Comparison of ENCODE assay signal across 8 cellular contexts in the genomic region with DNA sequence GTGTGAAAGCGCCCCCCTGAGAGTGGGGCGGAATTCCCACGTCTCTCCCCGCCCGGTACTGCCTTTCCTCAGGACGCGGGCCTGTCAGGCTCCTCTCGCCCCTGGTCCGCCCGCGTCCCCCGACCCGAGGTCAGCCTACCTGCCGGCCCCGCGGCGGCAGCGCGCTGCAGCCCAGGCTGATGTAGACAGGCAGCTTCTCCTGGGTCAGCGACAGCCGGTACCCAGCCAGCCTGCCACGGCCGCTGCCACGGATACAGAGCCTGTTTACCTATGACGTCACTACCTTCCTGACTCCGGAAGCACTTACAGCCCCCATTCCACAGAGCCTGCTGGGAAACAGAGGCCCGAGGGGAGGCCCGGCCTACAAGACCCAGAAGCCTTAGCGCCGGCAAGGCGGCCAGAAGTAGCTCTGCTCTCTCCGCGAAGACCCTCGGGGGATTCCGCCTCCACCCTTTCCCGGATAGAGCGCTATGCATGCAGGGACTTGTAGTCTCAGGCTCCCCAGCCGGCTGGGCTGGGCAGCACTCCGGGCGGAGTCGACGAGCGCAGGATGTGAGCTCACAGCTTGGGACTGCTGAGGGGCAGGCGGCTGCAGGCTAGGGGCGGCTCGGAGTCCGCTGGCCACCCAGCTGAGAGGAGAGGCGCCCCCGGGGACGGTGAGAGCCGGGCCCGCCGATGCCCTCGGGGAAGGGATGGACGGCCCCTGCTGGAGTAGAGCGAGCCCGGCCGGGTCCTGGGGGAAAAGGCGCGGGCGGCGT. TPM values are rescaled to one million over a fixed set of nuclear protein-coding genes. Genes with fewer than 3 reads are reported as not detected.
DNase-seq lines count a peak whose midpoint lies in the region; ATAC-seq and TF ChIP-seq lines count a peak whose summit lies in the region.

A gene with protein sequence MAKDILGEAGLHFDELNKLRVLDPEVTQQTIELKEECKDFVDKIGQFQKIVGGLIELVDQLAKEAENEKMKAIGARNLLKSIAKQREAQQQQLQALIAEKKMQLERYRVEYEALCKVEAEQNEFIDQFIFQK (minus strand): TSS at position 272 of the 758 bp plus-strand sequence. CDS start 3,487 bp downstream, outside the sequence.
Gene TNFAIP1 (plus strand): TSS at position 561 of the 758 bp plus-strand sequence. CDS start 3,761 bp downstream, outside the sequence.

- intact Hi-C loops in CD14-positive monocyte (cut with micrococcal nuclease) (loop anchor here (1.0 to 10.0 kb wide), 5 partner anchors 15 to 617 kb away; partner anchors contain the start of genes POLDIP2 (in 2 of the 2), ALDOC (in 1 of the 2), NLK (in 1 of the 2) and PHF12 (in 1 of the 2)), left lung (cut with DNase I) (no loop called here)

- H3K27ac Mint-ChIP-seq in CD14-positive monocyte: peak within 1 kb of the TSS; percentile 92 to 98 (median 96)

- TF ChIP-seq CTCF in CD14-positive monocyte (IDR thresholded peaks at IDR 0.05) (no peak), left lung (IDR thresholded peaks at IDR 0.05) (no peak)

- peak within 1 kb of the TSS; percentile 97 for H3K27ac ChIP-seq in left lung

- peaks cover 24 to 63% of the 10 kb centered on the region in 2 donors for H3K4me1 ChIP-seq in left lung

- no peaks in the 10 kb centered on the region for H3K27me3 ChIP-seq in left lung

- H3K4me3 Mint-ChIP-seq in CD14-positive monocyte: peak within 1 kb of the TSS; percentile 93 to 96

- peak within 1 kb of the TSS; percentile 89 to 97 for H3K4me3 ChIP-seq in left lung

- DNase-seq in CD14-positive monocyte (ENCODE audit: low spot score) (peak; percentile 99), NCI-H82 (lab: John Stamatoyannopoulos, UW) (peak; percentile 100), dermis blood vessel endothelial cell (peak; percentile 100), left lung (peak; percentile 98 to 100)
- peak; percentile 94 to 98 for DNase-seq in activated CD4-positive, alpha-beta T cell treated with anti-CD3 and anti-CD28 coated beads, Interleukin-2, amount 50 U/mL, for 48 hours
- peak; percentile 91 to 92 for DNase-seq in stimulated activated CD4-positive, alpha-beta T cell treated with anti-CD3 and anti-CD28 coated beads, Interleukin-2, amount 100 ng/mL, for 48 hours

- peaks cover 40% of the 10 kb centered on the region for H3K4me1 Mint-ChIP-seq in CD14-positive monocyte

- ATAC-seq in GM19397 (IDR thresholded peaks at IDR 0.05; ENCODE audit: unreplicated experiment) (peak; percentile 96), HG03571 (IDR thresholded peaks at IDR 0.05; ENCODE audit: unreplicated experiment) (peak; percentile 94), left lung (peak; percentile 97)

- no peaks in the 10 kb centered on the region for H3K9me3 ChIP-seq in left lung

- peaks cover 0 to 30% of the 10 kb centered on the region in 2 donors for H3K36me3 ChIP-seq in left lung

- peaks cover 34 to 35% of the 10 kb centered on the region in 2 donors for H3K36me3 Mint-ChIP-seq in CD14-positive monocyte

- H3K27me3 Mint-ChIP-seq in CD14-positive monocyte (ENCODE audit: low read depth in 3 of 3): peaks cover 0 to 1% (median 0%) of the 10 kb centered on the region in 3 donors

- H3K9me3 Mint-ChIP-seq in CD14-positive monocyte: no peaks in the 10 kb centered on the region

RNA-seq across cellular contexts. Expression of the first gene that starts in this region (rescaled TPM):
- polyA plus RNA-seq in CD14-positive monocyte: 10 to 100 TPM; 61.1 to 79.1 TPM
- 35.3 and 61.4 TPM in 2 replicates for total RNA-seq in dermis blood vessel endothelial cell
- 10 to 100 TPM; 27.6 to 42.2 TPM for total RNA-seq in left lung

RNA-seq across cellular contexts. Expression of gene TNFAIP1, which starts in this region (rescaled TPM):
- 1 to 10 TPM; 7.2 to 9.4 TPM for polyA plus RNA-seq in CD14-positive monocyte
- total RNA-seq in dermis blood vessel endothelial cell (107 and 108 TPM in 2 replicates), left lung (10 to 100 TPM; 57.6 to 80.7 TPM)

Comparison
In these comparisons a context has a peak if more than half of its experiments do, and no peak if none do; other contexts are left out.
1. Peak in every context shown above with its lines: DNase-seq, ATAC-seq, H3K4me3 ChIP-seq and H3K27ac ChIP-seq.
2. intact Hi-C loops: an anchor here in CD14-positive monocyte (1.0 to 10.0 kb wide); none called in left lung.